Comparison of ENCODE assay signal across 1 cellular context in the genomic region with DNA sequence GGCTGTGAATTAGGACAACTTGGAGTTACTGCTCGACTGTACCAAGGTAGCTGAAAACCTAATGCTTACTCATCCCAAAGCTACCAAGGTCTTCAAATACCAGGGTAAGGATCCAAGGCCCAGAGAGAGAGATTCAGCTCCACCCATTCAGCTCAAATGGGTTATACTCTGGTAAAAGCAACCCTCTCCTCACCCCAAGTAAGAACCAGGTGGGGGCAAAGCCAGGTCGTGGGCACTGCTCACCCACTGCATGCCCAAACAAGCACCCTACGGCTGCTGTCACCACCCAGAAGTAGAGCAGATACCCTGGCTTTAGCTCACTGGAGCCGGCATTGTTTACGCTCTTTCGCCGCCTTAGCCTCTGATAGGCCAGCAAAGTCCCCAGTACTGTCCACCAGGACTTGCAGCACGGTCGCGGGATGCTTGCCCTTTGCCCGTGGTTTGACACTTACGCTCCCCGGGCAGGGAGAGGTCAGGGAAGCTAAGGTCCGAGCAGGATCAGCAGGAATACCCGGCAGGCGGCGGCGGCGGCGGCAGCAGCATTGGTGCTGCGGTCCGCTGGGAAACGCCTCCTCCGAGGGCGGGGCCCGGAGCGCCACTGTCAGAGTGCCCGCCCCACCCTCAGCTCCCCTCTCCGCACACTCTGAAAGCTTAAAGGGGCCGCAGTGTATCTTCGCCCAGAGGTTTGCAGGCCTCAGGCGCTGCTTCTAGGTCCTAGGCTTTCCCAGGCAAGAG.
TF ChIP-seq lines count a peak whose summit lies in the region.

No MANE protein-coding gene starts in this region.

TF ChIP-seq in HepG2, 621 proteins besides CTCF, POLR2A, EP300 and RAD21 (continued from another document and continues in another):
- TF ChIP-seq, protein P1, sequence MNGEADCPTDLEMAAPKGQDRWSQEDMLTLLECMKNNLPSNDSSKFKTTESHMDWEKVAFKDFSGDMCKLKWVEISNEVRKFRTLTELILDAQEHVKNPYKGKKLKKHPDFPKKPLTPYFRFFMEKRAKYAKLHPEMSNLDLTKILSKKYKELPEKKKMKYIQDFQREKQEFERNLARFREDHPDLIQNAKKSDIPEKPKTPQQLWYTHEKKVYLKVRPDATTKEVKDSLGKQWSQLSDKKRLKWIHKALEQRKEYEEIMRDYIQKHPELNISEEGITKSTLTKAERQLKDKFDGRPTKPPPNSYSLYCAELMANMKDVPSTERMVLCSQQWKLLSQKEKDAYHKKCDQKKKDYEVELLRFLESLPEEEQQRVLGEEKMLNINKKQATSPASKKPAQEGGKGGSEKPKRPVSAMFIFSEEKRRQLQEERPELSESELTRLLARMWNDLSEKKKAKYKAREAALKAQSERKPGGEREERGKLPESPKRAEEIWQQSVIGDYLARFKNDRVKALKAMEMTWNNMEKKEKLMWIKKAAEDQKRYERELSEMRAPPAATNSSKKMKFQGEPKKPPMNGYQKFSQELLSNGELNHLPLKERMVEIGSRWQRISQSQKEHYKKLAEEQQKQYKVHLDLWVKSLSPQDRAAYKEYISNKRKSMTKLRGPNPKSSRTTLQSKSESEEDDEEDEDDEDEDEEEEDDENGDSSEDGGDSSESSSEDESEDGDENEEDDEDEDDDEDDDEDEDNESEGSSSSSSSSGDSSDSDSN (CRISPR knock-in tag; IDR thresholded peaks at IDR 0.05): peak; percentile 80
- no peak for TF ChIP-seq ZNF777 (CRISPR knock-in tag; IDR thresholded peaks at IDR 0.05)
- no peak for TF ChIP-seq ZNF546 (CRISPR knock-in tag; conservative IDR thresholded peaks at IDR 0.05)
- TF ChIP-seq MTF2 (CRISPR knock-in tag; IDR thresholded peaks at IDR 0.05; ENCODE audit: borderline replicate concordance): no peak
- no peak for TF ChIP-seq ZNF468 (CRISPR knock-in tag; IDR thresholded peaks at IDR 0.05)
- no peak for TF ChIP-seq RBM22 (optimal IDR thresholded peaks at IDR 0.05; ENCODE audit: low read length)
- TF ChIP-seq ZNF737 (CRISPR knock-in tag; IDR thresholded peaks at IDR 0.05; ENCODE audit: borderline replicate concordance): no peak
- TF ChIP-seq ZNF839 (CRISPR knock-in tag; IDR thresholded peaks at IDR 0.05; ENCODE audit: borderline replicate concordance): no peak
- no peak for TF ChIP-seq REL (CRISPR knock-in tag; conservative IDR thresholded peaks at IDR 0.05)
- no peak for TF ChIP-seq NFE2L2 (IDR thresholded peaks at IDR 0.05; ENCODE audit: low read length)
- no peak for TF ChIP-seq MBNL3 (CRISPR knock-in tag; conservative IDR thresholded peaks at IDR 0.05)
- TF ChIP-seq, protein P2, sequence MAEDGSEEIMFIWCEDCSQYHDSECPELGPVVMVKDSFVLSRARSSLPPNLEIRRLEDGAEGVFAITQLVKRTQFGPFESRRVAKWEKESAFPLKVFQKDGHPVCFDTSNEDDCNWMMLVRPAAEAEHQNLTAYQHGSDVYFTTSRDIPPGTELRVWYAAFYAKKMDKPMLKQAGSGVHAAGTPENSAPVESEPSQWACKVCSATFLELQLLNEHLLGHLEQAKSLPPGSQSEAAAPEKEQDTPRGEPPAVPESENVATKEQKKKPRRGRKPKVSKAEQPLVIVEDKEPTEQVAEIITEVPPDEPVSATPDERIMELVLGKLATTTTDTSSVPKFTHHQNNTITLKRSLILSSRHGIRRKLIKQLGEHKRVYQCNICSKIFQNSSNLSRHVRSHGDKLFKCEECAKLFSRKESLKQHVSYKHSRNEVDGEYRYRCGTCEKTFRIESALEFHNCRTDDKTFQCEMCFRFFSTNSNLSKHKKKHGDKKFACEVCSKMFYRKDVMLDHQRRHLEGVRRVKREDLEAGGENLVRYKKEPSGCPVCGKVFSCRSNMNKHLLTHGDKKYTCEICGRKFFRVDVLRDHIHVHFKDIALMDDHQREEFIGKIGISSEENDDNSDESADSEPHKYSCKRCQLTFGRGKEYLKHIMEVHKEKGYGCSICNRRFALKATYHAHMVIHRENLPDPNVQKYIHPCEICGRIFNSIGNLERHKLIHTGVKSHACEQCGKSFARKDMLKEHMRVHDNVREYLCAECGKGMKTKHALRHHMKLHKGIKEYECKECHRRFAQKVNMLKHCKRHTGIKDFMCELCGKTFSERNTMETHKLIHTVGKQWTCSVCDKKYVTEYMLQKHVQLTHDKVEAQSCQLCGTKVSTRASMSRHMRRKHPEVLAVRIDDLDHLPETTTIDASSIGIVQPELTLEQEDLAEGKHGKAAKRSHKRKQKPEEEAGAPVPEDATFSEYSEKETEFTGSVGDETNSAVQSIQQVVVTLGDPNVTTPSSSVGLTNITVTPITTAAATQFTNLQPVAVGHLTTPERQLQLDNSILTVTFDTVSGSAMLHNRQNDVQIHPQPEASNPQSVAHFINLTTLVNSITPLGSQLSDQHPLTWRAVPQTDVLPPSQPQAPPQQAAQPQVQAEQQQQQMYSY (CRISPR knock-in tag; IDR thresholded peaks at IDR 0.05): peak; percentile 82; the same call in 1 of the 2 replicates
- TF ChIP-seq MED1 (CRISPR knock-in tag; IDR thresholded peaks at IDR 0.05): peak; percentile 60; the same call in 1 of the 2 replicates
- TF ChIP-seq HES4 (CRISPR knock-in tag; IDR thresholded peaks at IDR 0.05; ENCODE audit: borderline replicate concordance): no peak
- no peak for TF ChIP-seq ZBTB1 (CRISPR knock-in tag; IDR thresholded peaks at IDR 0.05; ENCODE audit: borderline replicate concordance)
- TF ChIP-seq, protein P3, sequence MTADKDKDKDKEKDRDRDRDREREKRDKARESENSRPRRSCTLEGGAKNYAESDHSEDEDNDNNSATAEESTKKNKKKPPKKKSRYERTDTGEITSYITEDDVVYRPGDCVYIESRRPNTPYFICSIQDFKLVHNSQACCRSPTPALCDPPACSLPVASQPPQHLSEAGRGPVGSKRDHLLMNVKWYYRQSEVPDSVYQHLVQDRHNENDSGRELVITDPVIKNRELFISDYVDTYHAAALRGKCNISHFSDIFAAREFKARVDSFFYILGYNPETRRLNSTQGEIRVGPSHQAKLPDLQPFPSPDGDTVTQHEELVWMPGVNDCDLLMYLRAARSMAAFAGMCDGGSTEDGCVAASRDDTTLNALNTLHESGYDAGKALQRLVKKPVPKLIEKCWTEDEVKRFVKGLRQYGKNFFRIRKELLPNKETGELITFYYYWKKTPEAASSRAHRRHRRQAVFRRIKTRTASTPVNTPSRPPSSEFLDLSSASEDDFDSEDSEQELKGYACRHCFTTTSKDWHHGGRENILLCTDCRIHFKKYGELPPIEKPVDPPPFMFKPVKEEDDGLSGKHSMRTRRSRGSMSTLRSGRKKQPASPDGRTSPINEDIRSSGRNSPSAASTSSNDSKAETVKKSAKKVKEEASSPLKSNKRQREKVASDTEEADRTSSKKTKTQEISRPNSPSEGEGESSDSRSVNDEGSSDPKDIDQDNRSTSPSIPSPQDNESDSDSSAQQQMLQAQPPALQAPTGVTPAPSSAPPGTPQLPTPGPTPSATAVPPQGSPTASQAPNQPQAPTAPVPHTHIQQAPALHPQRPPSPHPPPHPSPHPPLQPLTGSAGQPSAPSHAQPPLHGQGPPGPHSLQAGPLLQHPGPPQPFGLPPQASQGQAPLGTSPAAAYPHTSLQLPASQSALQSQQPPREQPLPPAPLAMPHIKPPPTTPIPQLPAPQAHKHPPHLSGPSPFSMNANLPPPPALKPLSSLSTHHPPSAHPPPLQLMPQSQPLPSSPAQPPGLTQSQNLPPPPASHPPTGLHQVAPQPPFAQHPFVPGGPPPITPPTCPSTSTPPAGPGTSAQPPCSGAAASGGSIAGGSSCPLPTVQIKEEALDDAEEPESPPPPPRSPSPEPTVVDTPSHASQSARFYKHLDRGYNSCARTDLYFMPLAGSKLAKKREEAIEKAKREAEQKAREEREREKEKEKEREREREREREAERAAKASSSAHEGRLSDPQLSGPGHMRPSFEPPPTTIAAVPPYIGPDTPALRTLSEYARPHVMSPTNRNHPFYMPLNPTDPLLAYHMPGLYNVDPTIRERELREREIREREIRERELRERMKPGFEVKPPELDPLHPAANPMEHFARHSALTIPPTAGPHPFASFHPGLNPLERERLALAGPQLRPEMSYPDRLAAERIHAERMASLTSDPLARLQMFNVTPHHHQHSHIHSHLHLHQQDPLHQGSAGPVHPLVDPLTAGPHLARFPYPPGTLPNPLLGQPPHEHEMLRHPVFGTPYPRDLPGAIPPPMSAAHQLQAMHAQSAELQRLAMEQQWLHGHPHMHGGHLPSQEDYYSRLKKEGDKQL (CRISPR knock-in tag; IDR thresholded peaks at IDR 0.05; ENCODE audit: low read depth): no peak
- TF ChIP-seq PHF20 (CRISPR knock-in tag; IDR thresholded peaks at IDR 0.05): no peak; the same call in 1 of the 2 replicates
- TF ChIP-seq ZNF660 (CRISPR knock-in tag; IDR thresholded peaks at IDR 0.05; ENCODE audit: borderline replicate concordance, low read depth): no peak
- TF ChIP-seq HHEX (CRISPR knock-in tag; IDR thresholded peaks at IDR 0.05): no peak
- TF ChIP-seq, protein P4, sequence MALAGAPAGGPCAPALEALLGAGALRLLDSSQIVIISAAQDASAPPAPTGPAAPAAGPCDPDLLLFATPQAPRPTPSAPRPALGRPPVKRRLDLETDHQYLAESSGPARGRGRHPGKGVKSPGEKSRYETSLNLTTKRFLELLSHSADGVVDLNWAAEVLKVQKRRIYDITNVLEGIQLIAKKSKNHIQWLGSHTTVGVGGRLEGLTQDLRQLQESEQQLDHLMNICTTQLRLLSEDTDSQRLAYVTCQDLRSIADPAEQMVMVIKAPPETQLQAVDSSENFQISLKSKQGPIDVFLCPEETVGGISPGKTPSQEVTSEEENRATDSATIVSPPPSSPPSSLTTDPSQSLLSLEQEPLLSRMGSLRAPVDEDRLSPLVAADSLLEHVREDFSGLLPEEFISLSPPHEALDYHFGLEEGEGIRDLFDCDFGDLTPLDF (CRISPR knock-in tag; IDR thresholded peaks at IDR 0.05): no peak
- TF ChIP-seq TEAD2 (CRISPR knock-in tag; IDR thresholded peaks at IDR 0.05): no peak
- TF ChIP-seq GTF2F1 (IDR thresholded peaks at IDR 0.05; ENCODE audit: low read length): no peak
- TF ChIP-seq SIX4 (CRISPR knock-in tag; IDR thresholded peaks at IDR 0.05): no peak
- TF ChIP-seq MED13 (CRISPR knock-in tag; IDR thresholded peaks at IDR 0.05): no peak
- TF ChIP-seq ZFP62 (CRISPR knock-in tag; IDR thresholded peaks at IDR 0.05): no peak
- peak; percentile 68; the same call in 1 of the 2 replicates for TF ChIP-seq ZNF543 (CRISPR knock-in tag; IDR thresholded peaks at IDR 0.05)
- no peak for TF ChIP-seq TCF7 (IDR thresholded peaks at IDR 0.05; ENCODE audit: low read depth)
- TF ChIP-seq GZF1 (CRISPR knock-in tag; IDR thresholded peaks at IDR 0.05): no peak
- TF ChIP-seq, protein P5, sequence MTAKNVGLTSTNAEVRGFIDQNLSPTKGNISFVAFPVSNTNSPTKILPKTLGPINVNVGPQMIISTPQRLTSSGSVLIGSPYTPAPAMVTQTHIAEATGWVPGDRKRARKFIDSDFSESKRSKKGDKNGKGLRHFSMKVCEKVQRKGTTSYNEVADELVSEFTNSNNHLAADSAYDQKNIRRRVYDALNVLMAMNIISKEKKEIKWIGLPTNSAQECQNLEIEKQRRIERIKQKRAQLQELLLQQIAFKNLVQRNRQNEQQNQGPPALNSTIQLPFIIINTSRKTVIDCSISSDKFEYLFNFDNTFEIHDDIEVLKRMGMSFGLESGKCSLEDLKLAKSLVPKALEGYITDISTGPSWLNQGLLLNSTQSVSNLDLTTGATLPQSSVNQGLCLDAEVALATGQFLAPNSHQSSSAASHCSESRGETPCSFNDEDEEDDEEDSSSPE (CRISPR knock-in tag; IDR thresholded peaks at IDR 0.05): peak; percentile 54; the same call in 1 of the 2 replicates
- no peak for TF ChIP-seq ZNF746 (CRISPR knock-in tag; IDR thresholded peaks at IDR 0.05)
- TF ChIP-seq KDM5B (CRISPR knock-in tag; IDR thresholded peaks at IDR 0.05; ENCODE audit: borderline replicate concordance): peak; percentile 78; the same call in 1 of the 2 replicates
- TF ChIP-seq SNAI1 (CRISPR knock-in tag; IDR thresholded peaks at IDR 0.05; ENCODE audit: borderline replicate concordance): 0 out of 2 replicates have a peak, but pooled peaks have one; percentile 61
- peak; percentile 65; the same call in 1 of the 2 replicates for TF ChIP-seq MYC (CRISPR knock-in tag; IDR thresholded peaks at IDR 0.05; ENCODE audit: borderline replicate concordance)
- no peak for TF ChIP-seq ZNF569 (CRISPR knock-in tag; IDR thresholded peaks at IDR 0.05; ENCODE audit: borderline replicate concordance)
- TF ChIP-seq ZNF775 (CRISPR knock-in tag; IDR thresholded peaks at IDR 0.05; ENCODE audit: borderline replicate concordance): no peak
- TF ChIP-seq, protein P6, sequence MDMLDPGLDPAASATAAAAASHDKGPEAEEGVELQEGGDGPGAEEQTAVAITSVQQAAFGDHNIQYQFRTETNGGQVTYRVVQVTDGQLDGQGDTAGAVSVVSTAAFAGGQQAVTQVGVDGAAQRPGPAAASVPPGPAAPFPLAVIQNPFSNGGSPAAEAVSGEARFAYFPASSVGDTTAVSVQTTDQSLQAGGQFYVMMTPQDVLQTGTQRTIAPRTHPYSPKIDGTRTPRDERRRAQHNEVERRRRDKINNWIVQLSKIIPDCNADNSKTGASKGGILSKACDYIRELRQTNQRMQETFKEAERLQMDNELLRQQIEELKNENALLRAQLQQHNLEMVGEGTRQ (IDR thresholded peaks at IDR 0.05; ENCODE audit: low read depth, low read length): no peak
- TF ChIP-seq, protein P6 (CRISPR knock-in tag; IDR thresholded peaks at IDR 0.05; ENCODE audit: borderline replicate concordance): no peak
- TF ChIP-seq TEAD3 (CRISPR knock-in tag; optimal IDR thresholded peaks at IDR 0.05; ENCODE audit: borderline replicate concordance): peak; percentile 73
- no peak for TF ChIP-seq MYNN (CRISPR knock-in tag; IDR thresholded peaks at IDR 0.05; ENCODE audit: low read depth)
- no peak for TF ChIP-seq ZC3H4 (CRISPR knock-in tag; IDR thresholded peaks at IDR 0.05; ENCODE audit: borderline replicate concordance)
- no peak for TF ChIP-seq ZNF781 (CRISPR knock-in tag; IDR thresholded peaks at IDR 0.05; ENCODE audit: borderline replicate concordance, not compliant biosample characterization)
- TF ChIP-seq, protein P7, sequence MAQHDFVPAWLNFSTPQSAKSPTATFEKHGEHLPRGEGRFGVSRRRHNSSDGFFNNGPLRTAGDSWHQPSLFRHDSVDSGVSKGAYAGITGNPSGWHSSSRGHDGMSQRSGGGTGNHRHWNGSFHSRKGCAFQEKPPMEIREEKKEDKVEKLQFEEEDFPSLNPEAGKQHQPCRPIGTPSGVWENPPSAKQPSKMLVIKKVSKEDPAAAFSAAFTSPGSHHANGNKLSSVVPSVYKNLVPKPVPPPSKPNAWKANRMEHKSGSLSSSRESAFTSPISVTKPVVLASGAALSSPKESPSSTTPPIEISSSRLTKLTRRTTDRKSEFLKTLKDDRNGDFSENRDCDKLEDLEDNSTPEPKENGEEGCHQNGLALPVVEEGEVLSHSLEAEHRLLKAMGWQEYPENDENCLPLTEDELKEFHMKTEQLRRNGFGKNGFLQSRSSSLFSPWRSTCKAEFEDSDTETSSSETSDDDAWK (CRISPR knock-in tag; IDR thresholded peaks at IDR 0.05): no peak
- TF ChIP-seq ZIK1 (CRISPR knock-in tag; IDR thresholded peaks at IDR 0.05; ENCODE audit: borderline replicate concordance, low read depth): no peak
- peak; percentile 42; the same call in 1 of the 2 replicates for TF ChIP-seq RBFOX2 (IDR thresholded peaks at IDR 0.05; ENCODE audit: low read depth, low read length)
- TF ChIP-seq ZNF749 (CRISPR knock-in tag; IDR thresholded peaks at IDR 0.05; ENCODE audit: borderline replicate concordance): no peak
- TF ChIP-seq RORA (CRISPR knock-in tag; IDR thresholded peaks at IDR 0.05): no peak
